In genomic region chr22:46604306-46604690, GRCh38 we compare ENCODE assay signal across 8 cellular contexts. TPM values are rescaled to one million over a fixed set of nuclear protein-coding genes. Genes with fewer than 3 reads are reported as not detected.
DNase-seq lines count a peak whose midpoint lies in the region; ATAC-seq and TF ChIP-seq lines count a peak whose summit lies in the region.

No MANE protein-coding gene starts in this region.

- H3K36me3 ChIP-seq in PC-9 (ENCODE audit: low read depth) (no peaks in the 10 kb centered on the region), H7 (replicated peaks; ENCODE audit: control insufficient read depth, insufficient read depth, low read length) (no peaks in the 10 kb centered on the region)

- TF ChIP-seq POLR2A in NB4 (IDR thresholded peaks at IDR 0.05; ENCODE audit: extremely low read depth, insufficient read length), result no peak

- peak in 5 of 10 experiments; percentile 13 to 47 (median 17) for DNase-seq in CD4-positive, alpha-beta T cell
- DNase-seq in NB4 (ENCODE audit: low read depth), result peak; percentile 98
- DNase-seq in activated naive CD8-positive, alpha-beta T cell treated with anti-CD3 and anti-CD28 coated beads, Interleukin-2, amount 10 ng/mL, durations not matched to agents 7 days and 5 days, result no peak
- DNase-seq in naive thymus-derived CD8-positive, alpha-beta T cell, result peak in 4 of 10 donors; percentile 12 to 58 (median 20)
- no peak for DNase-seq in PC-9
- no peak for DNase-seq in H7
- no peak for DNase-seq in HuH-7 (ENCODE audit: low spot score)

- H3K9me3 ChIP-seq in CD4-positive, alpha-beta T cell (ENCODE audit: control insufficient read depth, low read length), result no peaks in the 10 kb centered on the region
- no peaks in the 10 kb centered on the region for H3K9me3 ChIP-seq in PC-9 (ENCODE audit: insufficient read depth, low read depth)

- peak overlapping the region; percentile 34 for H3K27ac Mint-ChIP-seq in CD4-positive, alpha-beta T cell
- H3K27ac Mint-ChIP-seq in activated naive CD8-positive, alpha-beta T cell treated with anti-CD3 and anti-CD28 coated beads, Interleukin-2, amount 10 ng/mL, durations not matched to agents 7 days and 5 days, result peak overlapping the region; percentile 76
- peak overlapping the region in 5 of 10 donors; percentile 2 to 80 (median 5) for H3K27ac Mint-ChIP-seq in naive thymus-derived CD8-positive, alpha-beta T cell

- no peaks in the 10 kb centered on the region for H3K4me1 ChIP-seq in PC-9 (replicated peaks; ENCODE audit: insufficient read depth)

- CTCF ChIA-PET in CD4-positive, alpha-beta T cell (lab: Charles Lee), result no interaction called here
- CTCF ChIA-PET in PC-9 (lab: Charles Lee), result no interaction called here

- H4K20me1 ChIP-seq in PC-9 (ENCODE audit: insufficient read depth), result peaks cover 32% of the 10 kb centered on the region

- H3K36me3 Mint-ChIP-seq in CD4-positive, alpha-beta T cell (ENCODE audit: low read depth), result no peaks in the 10 kb centered on the region
- peaks cover 2% of the 10 kb centered on the region for H3K36me3 Mint-ChIP-seq in activated naive CD8-positive, alpha-beta T cell treated with anti-CD3 and anti-CD28 coated beads, Interleukin-2, amount 10 ng/mL, durations not matched to agents 7 days and 5 days
- H3K36me3 Mint-ChIP-seq in naive thymus-derived CD8-positive, alpha-beta T cell, result no peaks in the 10 kb centered on the region

- BruUV-seq in PC-9 (replicated peaks; lab: Mats Ljungman, UMichigan), result no TSS peak

- H3K4me3 Mint-ChIP-seq in CD4-positive, alpha-beta T cell, result peak overlapping the region; percentile 64
- H3K4me3 Mint-ChIP-seq in activated naive CD8-positive, alpha-beta T cell treated with anti-CD3 and anti-CD28 coated beads, Interleukin-2, amount 10 ng/mL, durations not matched to agents 7 days and 5 days, result peak overlapping the region; percentile 82
- H3K4me3 Mint-ChIP-seq in naive thymus-derived CD8-positive, alpha-beta T cell, result peak overlapping the region; percentile 57 to 82 (median 66)

- peaks cover 15% of the 10 kb centered on the region for H3K79me2 ChIP-seq in PC-9 (ENCODE audit: low read depth)

- intact Hi-C loops in CD4-positive, alpha-beta T cell (cut with DNase I, micrococcal nuclease), result loop anchor here in 1 of 2 experiments (5.0 kb wide), 1 partner anchor 53 kb away; no protein-coding TSS in a partner anchor
- intact Hi-C loops in PC-9 (cut with micrococcal nuclease; ENCODE audit: unreplicated experiment), result no loop called here

- H3K27ac ChIP-seq in CD4-positive, alpha-beta T cell (ENCODE audit: low read depth, low read length), result no peak overlapping the region
- no peak overlapping the region for H3K27ac ChIP-seq in PC-9

- H3K27me3 Mint-ChIP-seq in CD4-positive, alpha-beta T cell, result no peaks in the 10 kb centered on the region
- peaks cover 2% of the 10 kb centered on the region for H3K27me3 Mint-ChIP-seq in activated naive CD8-positive, alpha-beta T cell treated with anti-CD3 and anti-CD28 coated beads, Interleukin-2, amount 10 ng/mL, durations not matched to agents 7 days and 5 days
- peaks cover 0 to 3% (median 0%) of the 10 kb centered on the region in 5 donors for H3K27me3 Mint-ChIP-seq in naive thymus-derived CD8-positive, alpha-beta T cell

- H3K4me3 ChIP-seq in NB4 (ENCODE audit: low read depth, low read length) (peak overlapping the region; percentile 43), PC-9 (no peak overlapping the region), H7 (ENCODE audit: insufficient read depth, low read depth, low read length) (no peak overlapping the region)

- H3K4me2 ChIP-seq in PC-9, result no peak overlapping the region

- POLR2A ChIA-PET in CD4-positive, alpha-beta T cell (lab: Charles Lee), result no interaction called here
- POLR2A ChIA-PET in activated naive CD8-positive, alpha-beta T cell treated with anti-CD3 and anti-CD28 coated beads, Interleukin-2, amount 10 ng/mL, durations not matched to agents 7 days and 5 days (lab: Charles Lee), result no interaction called here
- POLR2A ChIA-PET in naive thymus-derived CD8-positive, alpha-beta T cell (lab: Charles Lee), result no interaction called here
- POLR2A ChIA-PET in PC-9 (lab: Charles Lee; ENCODE audit: unreplicated experiment), result no interaction called here

- no peak for TF ChIP-seq CTCF in CD4-positive, alpha-beta T cell (IDR thresholded peaks at IDR 0.05)
- TF ChIP-seq CTCF in NB4 (IDR thresholded peaks at IDR 0.05; ENCODE audit: low read depth, low read length), result no peak
- no peak for TF ChIP-seq CTCF in PC-9 (conservative IDR thresholded peaks at IDR 0.05)

- H3K9me3 Mint-ChIP-seq in CD4-positive, alpha-beta T cell, result no peaks in the 10 kb centered on the region
- no peaks in the 10 kb centered on the region for H3K9me3 Mint-ChIP-seq in activated naive CD8-positive, alpha-beta T cell treated with anti-CD3 and anti-CD28 coated beads, Interleukin-2, amount 10 ng/mL, durations not matched to agents 7 days and 5 days
- no peaks in the 10 kb centered on the region for H3K9me3 Mint-ChIP-seq in naive thymus-derived CD8-positive, alpha-beta T cell

- H3K4me1 Mint-ChIP-seq in CD4-positive, alpha-beta T cell (ENCODE audit: low read depth), result peaks cover 10% of the 10 kb centered on the region
- H3K4me1 Mint-ChIP-seq in activated naive CD8-positive, alpha-beta T cell treated with anti-CD3 and anti-CD28 coated beads, Interleukin-2, amount 10 ng/mL, durations not matched to agents 7 days and 5 days, result peaks cover 13% of the 10 kb centered on the region
- peaks cover 9 to 20% (median 14%) of the 10 kb centered on the region in 4 donors for H3K4me1 Mint-ChIP-seq in naive thymus-derived CD8-positive, alpha-beta T cell

- ATAC-seq in CD4-positive, alpha-beta T cell (ENCODE audit: poor library complexity), result peak; percentile 88
- ATAC-seq in activated naive CD8-positive, alpha-beta T cell treated with anti-CD3 and anti-CD28 coated beads, Interleukin-2, amount 10 ng/mL, durations not matched to agents 7 days and 5 days (ENCODE audit: low read depth), result peak; percentile 89
- peak; percentile 52 to 74 for ATAC-seq in naive thymus-derived CD8-positive, alpha-beta T cell
- ATAC-seq in HG02840 (IDR thresholded peaks at IDR 0.05; ENCODE audit: low FRiP score, unreplicated experiment), result no peak

- no peaks in the 10 kb centered on the region for H3K9me2 ChIP-seq in PC-9 (ENCODE audit: insufficient read depth)

- H3K27me3 ChIP-seq in CD4-positive, alpha-beta T cell (ENCODE audit: control insufficient read depth, insufficient read depth, low read length), result no peaks in the 10 kb centered on the region
- no peaks in the 10 kb centered on the region for H3K27me3 ChIP-seq in PC-9 (ENCODE audit: insufficient read depth, low read depth)
- no peaks in the 10 kb centered on the region for H3K27me3 ChIP-seq in H7 (ENCODE audit: control insufficient read depth, insufficient read depth, low read length)

- H3F3A ChIP-seq in PC-9 (ENCODE audit: insufficient read depth, low read depth), result no peaks in the 10 kb centered on the region

- no peak overlapping the region for H2AFZ ChIP-seq in PC-9

RNA-seq across cellular contexts. Expression of gene GRAMD4, which starts 15.9 kb away (rescaled TPM):
- total RNA-seq in CD4-positive, alpha-beta T cell, result 10 to 100 TPM; 13.9 to 15.6 TPM
- total RNA-seq in activated naive CD8-positive, alpha-beta T cell treated with anti-CD3 and anti-CD28 coated beads, Interleukin-2, amount 10 ng/mL, durations not matched to agents 7 days and 5 days, result 10 to 100 TPM; 20.2 to 23.2 TPM
- total RNA-seq in naive thymus-derived CD8-positive, alpha-beta T cell, result 1 to 10 TPM; 5.9 to 7.6 TPM
- polyA plus RNA-seq in naive thymus-derived CD8-positive, alpha-beta T cell, result 1 to 10 TPM; 2.8 to 4.1 (median 3.4) TPM
- 36.4 and 38.2 TPM in 2 replicates for total RNA-seq in PC-9 (2021)
- total RNA-seq in H7 (2014; rRNA removed; shearing (Covaris generic)), result 17.1 and 18.9 TPM in 2 replicates
